ENCODE assay signal across 25 cellular contexts in genomic region chr3:297585-297984, GRCh38.
DNase-seq lines count a peak whose midpoint lies in the region; ATAC-seq and TF ChIP-seq lines count a peak whose summit lies in the region.
"Had no signal": no experiment of that assay in that cellular context is flagged by ENCODE, and none has a peak within 500 bp of the region (broad histone marks: within the 10 kb centered on the region; RNA-seq: fewer than 3 reads in every experiment).

No MANE protein-coding gene starts in this region.

- H3F3A ChIP-seq in neural progenitor cell (ENCODE audit: low read depth), result no peaks in the 10 kb centered on the region

- H3K36me3 Mint-ChIP-seq in neural progenitor cell, result peaks cover 7% of the 10 kb centered on the region
- H3K36me3 Mint-ChIP-seq in CD14-positive monocyte, result no peaks in the 10 kb centered on the region

- H4K20me1 ChIP-seq in neural progenitor cell (ENCODE audit: low read depth), result no peaks in the 10 kb centered on the region

- TF ChIP-seq CTCF in neural progenitor cell (IDR thresholded peaks at IDR 0.05) (no peak), CD14-positive monocyte (IDR thresholded peaks at IDR 0.05) (no peak)

- no peaks in the 10 kb centered on the region for H3K36me3 ChIP-seq in neural progenitor cell
- H3K36me3 ChIP-seq: colonic mucosa, SJSA1, upper lobe of right lung had no signal

- H3K9me3 Mint-ChIP-seq in neural progenitor cell, result peaks cover 4% of the 10 kb centered on the region
- peaks cover 0 to 8% (median 2%) of the 10 kb centered on the region in 7 donors for H3K9me3 Mint-ChIP-seq in CD14-positive monocyte

- no peak overlapping the region for H3K9ac ChIP-seq in neural progenitor cell

- peaks cover 31% of the 10 kb centered on the region for H3K4me1 Mint-ChIP-seq in neural progenitor cell
- H3K4me1 Mint-ChIP-seq in CD14-positive monocyte, result no peaks in the 10 kb centered on the region

- H3K79me2 ChIP-seq in neural progenitor cell (ENCODE audit: low read depth), result no peaks in the 10 kb centered on the region

- H3K4me1 ChIP-seq in neural progenitor cell, result peaks cover 4% of the 10 kb centered on the region
- H3K4me1 ChIP-seq: colonic mucosa, SJSA1, upper lobe of right lung had no signal

- H3K27ac ChIP-seq in neural progenitor cell, result no peak overlapping the region
- H3K27ac ChIP-seq: colonic mucosa, SJSA1, skin epidermis, upper lobe of right lung had no signal

- peak; percentile 37 for ATAC-seq in HG03108 (IDR thresholded peaks at IDR 0.05; ENCODE audit: unreplicated experiment)
- ATAC-seq: upper lobe of right lung had no signal

- no peak overlapping the region for H3K4me2 ChIP-seq in neural progenitor cell

- H3K27me3 Mint-ChIP-seq in neural progenitor cell (ENCODE audit: insufficient read depth, low read depth) (peaks cover 2% of the 10 kb centered on the region), CD14-positive monocyte (ENCODE audit: low read depth in 3 of 3) (peaks cover 0 to 2% (median 0%) of the 10 kb centered on the region in 3 donors)

- H3K27ac Mint-ChIP-seq in neural progenitor cell (no peak overlapping the region), CD14-positive monocyte (no peak overlapping the region)
- H3K27ac Mint-ChIP-seq: naive thymus-derived CD8-positive, alpha-beta T cell had no signal

- H3K9me3 ChIP-seq in neural progenitor cell (ENCODE audit: low read depth), result no peaks in the 10 kb centered on the region
- H3K9me3 ChIP-seq: colonic mucosa, SJSA1, upper lobe of right lung had no signal

- DNase-seq in NCI-H187 treated with DMSO at 0.1 percent for 48 hours (lab: John Stamatoyannopoulos, UW) (peak; percentile 13), NCI-H187 (lab: John Stamatoyannopoulos, UW) (no peak), NCI-H345 (lab: John Stamatoyannopoulos, UW) (peak; percentile 84), neural progenitor cell (ENCODE audit: low spot score) (peak; percentile 9), CD14-positive monocyte (ENCODE audit: low spot score) (no peak)
- DNase-seq in stimulated activated naive CD4-positive, alpha-beta T cell treated with Interleukin-2 at 50 U/mL for 16 hours (lab: John Stamatoyannopoulos, UW), result no peak
- DNase-seq in activated CD8-positive, alpha-beta memory T cell treated with anti-CD3 and anti-CD28 coated beads, Interleukin-2, amount 50 U/mL, for 48 hours, result no peak
- DNase-seq: 8988T; activated CD4-positive, alpha-beta T cell treated with anti-CD3 and anti-CD28 coated beads for 48 hours; activated naive CD4-positive, alpha-beta T cell treated with Interleukin-2 at 50 U/mL for 16 hours; activated T-cell treated with anti-CD3 and anti-CD28 coated beads, Interleukin-2, amount 50 U/mL, for 48 hours; colonic mucosa; effector memory CD4-positive, alpha-beta T cell; foreskin fibroblast; KG1; MM.1S; naive thymus-derived CD8-positive, alpha-beta T cell; NCI-H1930; NCI-H524; stimulated activated CD4-positive, alpha-beta T cell treated with anti-CD3 and anti-CD28 coated beads, Interleukin-1b, Interleukin-23, amount 100 ng/mL, for 48 hours; substantia nigra; upper lobe of right lung had no signal

- H2AFZ ChIP-seq in neural progenitor cell (replicated peaks), result no peak overlapping the region

- H3K27me3 ChIP-seq in neural progenitor cell, result no peaks in the 10 kb centered on the region
- H3K27me3 ChIP-seq: colonic mucosa, SJSA1, upper lobe of right lung had no signal

- intact Hi-C loops in CD14-positive monocyte (cut with micrococcal nuclease), result no loop called here

- H3K4me3 ChIP-seq in neural progenitor cell, result no peak overlapping the region
- H3K4me3 ChIP-seq: colonic mucosa, SJSA1, skin epidermis, upper lobe of right lung had no signal

- H3K4me3 Mint-ChIP-seq in neural progenitor cell (no peak overlapping the region), CD14-positive monocyte (no peak overlapping the region)
- H3K4me3 Mint-ChIP-seq: naive thymus-derived CD8-positive, alpha-beta T cell had no signal

Comparison
In these comparisons a context has a peak if more than half of its experiments do, and no peak if none do; other contexts are left out.
1. DNase-seq: peak in NCI-H187 treated with DMSO at 0.1 percent for 48 hours (single experiment), NCI-H345 (single experiment) and neural progenitor cell (single experiment); none in NCI-H187 (0 of 2), stimulated activated naive CD4-positive, alpha-beta T cell treated with Interleukin-2 at 50 U/mL for 16 hours (single experiment), activated CD8-positive, alpha-beta memory T cell treated with anti-CD3 and anti-CD28 coated beads, Interleukin-2, amount 50 U/mL, for 48 hours (single experiment) and CD14-positive monocyte (single experiment).